In genomic region chr3:173826901-173827609, GRCh38 we compare ENCODE assay signal across 17 cellular contexts.
A peak's percentile ranks its signal among the peaks of the same experiment; 100 is the strongest.
DNase-seq lines count a peak whose midpoint lies in the region; ATAC-seq and TF ChIP-seq lines count a peak whose summit lies in the region.
"Had no signal": no experiment of that assay in that cellular context is flagged by ENCODE, and none has a peak within 500 bp of the region (broad histone marks: within the 10 kb centered on the region; RNA-seq: fewer than 3 reads in every experiment).

No MANE protein-coding gene starts in this region.

- CTCF ChIA-PET in SK-N-SH (lab: Yijun Ruan, JAX): no interaction called here

- H3K27ac ChIP-seq in SK-N-SH (ENCODE audit: low read depth in 2 of 2, low read length in 1 of 2): peak overlapping the region in 1 of 2 experiments; percentile 29; a peak in 1 of 4 replicates
- H3K27ac ChIP-seq: stomach had no signal

- H3K79me2 ChIP-seq in SK-N-SH (ENCODE audit: insufficient read depth): no peaks in the 10 kb centered on the region

- no peaks in the 10 kb centered on the region for H3K36me3 ChIP-seq in SK-N-SH (replicated peaks in 1 of 2; ENCODE audit: control insufficient read depth in 1 of 2, insufficient read depth in 2 of 2, low read length in 1 of 2)
- H3K36me3 ChIP-seq: stomach had no signal

- no peaks in the 10 kb centered on the region for H4K20me1 ChIP-seq in SK-N-SH (ENCODE audit: insufficient read depth)

- no peak for DNase-seq in SK-N-SH
- peak; percentile 32 for DNase-seq in NCI-H226
- peak; percentile 14 for DNase-seq in fibroblast of pulmonary artery (ENCODE audit: low read depth)
- DNase-seq in superior temporal gyrus (ENCODE audit: extremely low spot score): peak; percentile 58
- DNase-seq: 8988T; activated CD4-positive, alpha-beta T cell treated with anti-CD3 and anti-CD28 coated beads, Interleukin-2, amount 50 U/mL, for 1 hour; CD4-positive, CD25-positive, alpha-beta regulatory T cell; left colon; midbrain; NCI-H1436 treated with DMSO at 0.1 percent for 48 hours; NCI-H748 treated with DMSO at 0.1 percent for 48 hours; SHP77 treated with DMSO at 0.1 percent for 48 hours; stomach had no signal

- no peak overlapping the region for H3K4me2 ChIP-seq in SK-N-SH

- H3K9ac ChIP-seq in SK-N-SH: no peak overlapping the region

- H3K9me3 ChIP-seq in SK-N-SH: no peaks in the 10 kb centered on the region
- H3K9me3 ChIP-seq: stomach had no signal

- no peaks in the 10 kb centered on the region for H3K4me1 ChIP-seq in SK-N-SH (ENCODE audit: control insufficient read depth in 1 of 2, insufficient read depth in 2 of 2, low read depth in 1 of 2, low read length in 1 of 2)
- H3K4me1 ChIP-seq: stomach had no signal

- H3K4me3 ChIP-seq in SK-N-SH (ENCODE audit: low read depth in 2 of 2, low read length in 1 of 2): no peak overlapping the region
- no peak overlapping the region for H3K4me3 ChIP-seq in fibroblast of pulmonary artery (replicated peaks; ENCODE audit: low read depth, low read length)
- H3K4me3 ChIP-seq: stomach had no signal

- H2AFZ ChIP-seq in SK-N-SH (ENCODE audit: low read depth): no peak overlapping the region

- POLR2A ChIA-PET in SK-N-SH (lab: Yijun Ruan, JAX): no interaction called here

- TF ChIP-seq CTCF in SK-N-SH (IDR thresholded peaks at IDR 0.05) (no peak), fibroblast of pulmonary artery (IDR thresholded peaks at IDR 0.05; ENCODE audit: low read length, missing control alignments) (no peak)

- peaks cover 4% of the 10 kb centered on the region for H3F3A ChIP-seq in SK-N-SH (replicated peaks; ENCODE audit: insufficient read depth)

- H3K27me3 ChIP-seq in SK-N-SH (ENCODE audit: insufficient read depth): no peaks in the 10 kb centered on the region
- H3K27me3 ChIP-seq: stomach had no signal

- TF ChIP-seq EP300 in SK-N-SH (IDR thresholded peaks at IDR 0.05; ENCODE audit: borderline replicate concordance in 1 of 2, low read depth in 1 of 2, low read length in 1 of 2): no peak

- no peak for ATAC-seq in SK-N-SH treated with all-trans-retinoic acid at 6 μM for 48 hours
- ATAC-seq in GM21526 (IDR thresholded peaks at IDR 0.05; ENCODE audit: low FRiP score, unreplicated experiment): no peak
- ATAC-seq in HG03521 (IDR thresholded peaks at IDR 0.05; ENCODE audit: unreplicated experiment): no peak
- ATAC-seq in HG03039 (IDR thresholded peaks at IDR 0.05; ENCODE audit: unreplicated experiment): no peak
- ATAC-seq: left colon had no signal

- no peak for TF ChIP-seq RAD21 in SK-N-SH (IDR thresholded peaks at IDR 0.05; ENCODE audit: low read length)

- WGBS in SK-N-SH (ENCODE audit: low lambda C conversion rate): 22% methylated on average over 2 of the region's 3 CpGs

- H3K9me2 ChIP-seq in SK-N-SH: no peaks in the 10 kb centered on the region

TF ChIP-seq in SK-N-SH, 30 proteins besides CTCF, POLR2A, EP300 and RAD21:
- no peak for TF ChIP-seq RFX5 (IDR thresholded peaks at IDR 0.05; ENCODE audit: low read length)
- no peak for TF ChIP-seq PBX3 (IDR thresholded peaks at IDR 0.05)
- TF ChIP-seq USF2 (IDR thresholded peaks at IDR 0.05; ENCODE audit: borderline replicate concordance, low read depth, low read length): no peak
- TF ChIP-seq EZH2phosphoT487 (IDR thresholded peaks at IDR 0.05; ENCODE audit: borderline replicate concordance, low read depth): no peak
- peak; percentile 8; the same call in 1 of the 2 replicates for TF ChIP-seq JUND (IDR thresholded peaks at IDR 0.05)
- no peak for TF ChIP-seq NRF1 (IDR thresholded peaks at IDR 0.05; ENCODE audit: low read depth, low read length)
- peak; percentile 27; the same call in 1 of the 2 replicates for TF ChIP-seq MEF2A (IDR thresholded peaks at IDR 0.05; ENCODE audit: borderline replicate concordance, low read depth)
- peak; percentile 24; the same call in 1 of the 2 replicates for TF ChIP-seq FOSL2 (IDR thresholded peaks at IDR 0.05; ENCODE audit: borderline replicate concordance, low read depth)
- TF ChIP-seq SMC3 (IDR thresholded peaks at IDR 0.05; ENCODE audit: low read depth, low read length): no peak
- peak; percentile 43 for TF ChIP-seq NFIC (IDR thresholded peaks at IDR 0.05; ENCODE audit: borderline replicate concordance)

TF ChIP-seq in SK-N-SH treated with all-trans-retinoic acid at 6 μM for 48 hours, 23 proteins besides CTCF, POLR2A, EP300 and RAD21:
- TF ChIP-seq CREB5 (CRISPR knock-in tag; IDR thresholded peaks at IDR 0.05; ENCODE audit: low read depth) (no peak), ISL1 (CRISPR knock-in tag; IDR thresholded peaks at IDR 0.05) (no peak)
